ENCODE assay signal across 33 cellular contexts in genomic region chr7:101826081-101826835, GRCh38. TPM values are rescaled to one million over a fixed set of nuclear protein-coding genes. Genes with fewer than 3 reads are reported as not detected.
A peak's percentile ranks its signal among the peaks of the same experiment; 100 is the strongest.
DNase-seq lines count a peak whose midpoint lies in the region; ATAC-seq, FAIRE-seq and TF ChIP-seq lines count a peak whose summit lies in the region.
"Had no signal": no experiment of that assay in that cellular context is flagged by ENCODE, and none has a peak within 500 bp of the region (broad histone marks: within the 10 kb centered on the region; RNA-seq: fewer than 3 reads in every experiment).

No MANE protein-coding gene starts in this region.

- no peak for ATAC-seq in HepG2
- no peak for ATAC-seq in HG03354 (IDR thresholded peaks at IDR 0.05; ENCODE audit: poor library complexity, severe bottlenecking, unreplicated experiment)
- ATAC-seq in effector memory CD8-positive, alpha-beta T cell (replicated peaks) = no peak
- ATAC-seq: gastroesophageal sphincter; left colon; Panc1; stimulated activated memory B cell treated with anti-CD40 and anti-IgM and Interleukin-4, amounts not matched to agents 10 μg/mL and 1 μg/mL and 100 μg/mL, for 72 hours had no signal

- POLR2A ChIA-PET in RWPE1 (lab: Yijun Ruan, JAX; ENCODE audit: low non-redundant PET) = no interaction called here
- POLR2A ChIA-PET in HepG2 (lab: Yijun Ruan, JAX) = interaction anchor here (0.7 kb wide), 1 partner anchor 30 kb away, joined by 3 read pairs; no protein-coding TSS in a partner anchor

- peaks cover 0 to 3% (median 0%) of the 10 kb centered on the region in 3 donors for H3K27me3 Mint-ChIP-seq in CD14-positive monocyte (ENCODE audit: low read depth in 3 of 3)
- H3K27me3 Mint-ChIP-seq in effector memory CD8-positive, alpha-beta T cell = no peaks in the 10 kb centered on the region
- H3K27me3 Mint-ChIP-seq: activated naive CD4-positive, alpha-beta T cell treated with anti-CD3 and anti-CD28 coated beads, Interleukin-2, amount 50 U/mL, for 24 hours; CD4-positive, alpha-beta memory T cell; stimulated activated memory B cell treated with anti-CD40 and anti-IgM and Interleukin-4, amounts not matched to agents 10 μg/mL and 1 μg/mL and 100 μg/mL, for 72 hours had no signal

- DNase-seq in CD14-positive monocyte (ENCODE audit: low spot score) = no peak
- DNase-seq in RWPE1 (ENCODE audit: low spot score) = no peak
- no peak for DNase-seq in HepG2 (ENCODE audit: low spot score)
- DNase-seq in retina = peak; percentile 39
- DNase-seq in stomach = no peak
- DNase-seq in amniotic stem cell (lab: John Stamatoyannopoulos, UW) = no peak
- no peak for DNase-seq in effector memory CD8-positive, alpha-beta T cell
- DNase-seq: activated CD4-positive, alpha-beta T cell treated with anti-CD3 and anti-CD28 coated beads for 4 hours; activated CD8-positive, alpha-beta memory T cell treated with anti-CD3 and anti-CD28 coated beads for 24 hours; activated T-cell treated with anti-CD3 and anti-CD28 coated beads for 4 hours; amygdala; CD4-positive, alpha-beta memory T cell; GM23248; HFFc6; hippocampal formation; left colon; NCI-H1105; NCI-H187 treated with DMSO at 0.1 percent for 48 hours; NCI-H526 treated with DMSO at 0.1 percent for 48 hours; nucleus accumbens; SIG-M5; SW 1271 had no signal

- TF ChIP-seq CTCF in CD14-positive monocyte (IDR thresholded peaks at IDR 0.05) = no peak
- no peak for TF ChIP-seq CTCF in RWPE1 (conservative IDR thresholded peaks at IDR 0.05; ENCODE audit: low read depth)
- no peak for TF ChIP-seq CTCF in HepG2 (CRISPR knock-in tag; IDR thresholded peaks at IDR 0.05)
- no peak for TF ChIP-seq CTCF in stomach (IDR thresholded peaks at IDR 0.05)

- no peak overlapping the region for H3K9ac ChIP-seq in HepG2 (ENCODE audit: insufficient read depth, low read depth, low read length)
- H3K9ac ChIP-seq: GM23248 had no signal

- H2AFZ ChIP-seq in HepG2 (ENCODE audit: low read length) = no peak overlapping the region
- H2AFZ ChIP-seq: GM23248 had no signal

- H3K27me3 ChIP-seq in HepG2 (ENCODE audit: control insufficient read depth in 1 of 2, insufficient read depth in 2 of 2, low read length in 2 of 2) (no peaks in the 10 kb centered on the region; a peak in 1 of 5 replicates), stomach (no peaks in the 10 kb centered on the region)
- H3K27me3 ChIP-seq: gastroesophageal sphincter had no signal

- no peak for FAIRE-seq in HepG2 (lab: Jason Lieb, UNC)
- FAIRE-seq: A549, D721Med, HTR-8/SVneo, K562 had no signal

- peaks cover 20% of the 10 kb centered on the region for H3K4me1 ChIP-seq in HepG2 (ENCODE audit: insufficient read depth, low read length)
- peaks cover 5 to 61% (median 31%) of the 10 kb centered on the region in 4 donors for H3K4me1 ChIP-seq in stomach

- peaks cover 38% of the 10 kb centered on the region for H4K20me1 ChIP-seq in HepG2 (ENCODE audit: insufficient read depth, low read length)

- H3K9me3 Mint-ChIP-seq in CD14-positive monocyte = no peaks in the 10 kb centered on the region
- H3K9me3 Mint-ChIP-seq in effector memory CD8-positive, alpha-beta T cell = no peaks in the 10 kb centered on the region
- H3K9me3 Mint-ChIP-seq: activated naive CD4-positive, alpha-beta T cell treated with anti-CD3 and anti-CD28 coated beads, Interleukin-2, amount 50 U/mL, for 24 hours; activated T-helper 2 cell treated with anti-CD3 and anti-CD28 coated beads, Interferon-gamma antibody, Interleukin-2, Interleukin-4, amounts not matched to agents 10 μg/mL and 5 μg/mL and 100 μg/mL, durations not matched to agents 14 hours and 24 hours and 36 hours; CD4-positive, alpha-beta memory T cell; HFFc6; stimulated activated memory B cell treated with anti-CD40 and anti-IgM and Interleukin-4, amounts not matched to agents 10 μg/mL and 1 μg/mL and 100 μg/mL, for 72 hours had no signal

- peaks cover 10 to 47% of the 10 kb centered on the region in 2 donors for H3K36me3 Mint-ChIP-seq in CD14-positive monocyte
- H3K36me3 Mint-ChIP-seq in effector memory CD8-positive, alpha-beta T cell (ENCODE audit: insufficient read depth) = peaks cover 3% of the 10 kb centered on the region

- peak overlapping the region in 5 of 7 donors; percentile 42 to 81 (median 68) for H3K27ac Mint-ChIP-seq in CD14-positive monocyte
- peak overlapping the region in 1 of 2 donors; percentile 65 for H3K27ac Mint-ChIP-seq in effector memory CD8-positive, alpha-beta T cell
- H3K27ac Mint-ChIP-seq: activated naive CD4-positive, alpha-beta T cell treated with anti-CD3 and anti-CD28 coated beads, Interleukin-2, amount 50 U/mL, for 24 hours; activated T-helper 2 cell treated with anti-CD3 and anti-CD28 coated beads, Interferon-gamma antibody, Interleukin-2, Interleukin-4, amounts not matched to agents 10 μg/mL and 5 μg/mL and 100 μg/mL, durations not matched to agents 14 hours and 24 hours and 36 hours; HFFc6; stimulated activated memory B cell treated with anti-CD40 and anti-IgM and Interleukin-4, amounts not matched to agents 10 μg/mL and 1 μg/mL and 100 μg/mL, for 72 hours had no signal

- H3K4me2 ChIP-seq in HepG2 (ENCODE audit: low read depth, low read length) = no peak overlapping the region
- H3K4me2 ChIP-seq: A549 had no signal

- intact Hi-C loops in CD14-positive monocyte (cut with micrococcal nuclease) (no loop called here), HepG2 (cut with micrococcal nuclease; ENCODE audit: unreplicated experiment) (no loop called here), stomach (cut with DNase I; ENCODE audit: low total_unique reads) (no loop called here)

- TF ChIP-seq RAD21 in HepG2 (CRISPR knock-in tag; IDR thresholded peaks at IDR 0.05) = no peak

- TF ChIP-seq POLR2A in HepG2 (IDR thresholded peaks at IDR 0.05; ENCODE audit: insufficient read depth in 1 of 2, low read depth in 2 of 2, low read length in 2 of 2) (no peak), stomach (IDR thresholded peaks at IDR 0.05) (no peak)

- H3K79me2 ChIP-seq in HepG2 (ENCODE audit: insufficient read depth, low read length) = peaks cover 91% of the 10 kb centered on the region

- H3K9me3 ChIP-seq in HepG2 (ENCODE audit: low read length) (no peaks in the 10 kb centered on the region), stomach (no peaks in the 10 kb centered on the region)
- H3K9me3 ChIP-seq: A549, gastroesophageal sphincter had no signal

- H3K4me1 Mint-ChIP-seq in CD14-positive monocyte = peaks cover 48% of the 10 kb centered on the region
- H3K4me1 Mint-ChIP-seq in effector memory CD8-positive, alpha-beta T cell (ENCODE audit: low read depth in 2 of 2) = peaks cover 7 to 36% of the 10 kb centered on the region in 2 donors

- CTCF ChIA-PET in RWPE1 (lab: Yijun Ruan, JAX) = interaction anchor here (0.7 to 1.0 kb wide), 2 partner anchors 284 to 438 kb away, joined by 4 read pairs; no protein-coding TSS in a partner anchor
- CTCF ChIA-PET in HepG2 (lab: Yijun Ruan, JAX; ENCODE audit: low intra/inter-chr PET ratio, low total read pairs) = no interaction called here

- in situ Hi-C loops in HepG2 (cut with HindIII; ENCODE audit: extremely low pct_ligation_motif_present, low pct_unique_long_range_greater_than_20kb) = no loop called here

- 86% methylated on average over 12 of the region's 15 CpGs for WGBS in HepG2 (ENCODE audit: low lambda C conversion rate)
- WGBS in stomach, 5 donors = 86 to 93% (median 89%) methylated on average over 15 of the region's 15 CpGs

- TF ChIP-seq EP300 in HepG2 (IDR thresholded peaks at IDR 0.05; ENCODE audit: low read depth in 2 of 2, low read length in 2 of 2) (no peak), HepG2 (CRISPR knock-in tag; IDR thresholded peaks at IDR 0.05; ENCODE audit: borderline replicate concordance) (no peak), stomach (IDR thresholded peaks at IDR 0.05) (no peak)

- H3K4me3 ChIP-seq in HepG2 (replicated peaks in 1 of 3; ENCODE audit: insufficient read depth in 1 of 3, low read depth in 2 of 3, low read length in 3 of 3) = no peak overlapping the region
- no peak overlapping the region for H3K4me3 ChIP-seq in stomach
- H3K4me3 ChIP-seq: A549, gastroesophageal sphincter, GM23248, K562 had no signal

- H3K27ac ChIP-seq in RWPE1 (0 out of 2 replicates have a peak overlapping the region, but pooled peaks have one; percentile 1), HepG2 (ENCODE audit: extremely low read length, insufficient read depth, low read length) (no peak overlapping the region), stomach (no peak overlapping the region)
- H3K27ac ChIP-seq: gastroesophageal sphincter, GM23248, VCaP had no signal

- peaks cover 5% of the 10 kb centered on the region in 2 experiments; a peak in 3 of 5 replicates for H3K36me3 ChIP-seq in HepG2 (replicated peaks in 1 of 2; ENCODE audit: control insufficient read depth in 1 of 2, insufficient read depth in 2 of 2, low read length in 2 of 2)
- H3K36me3 ChIP-seq in stomach = peaks cover 0 to 3% (median 0%) of the 10 kb centered on the region in 4 donors
- H3K36me3 ChIP-seq: gastroesophageal sphincter had no signal

- BruUV-seq in HepG2 (replicated peaks; lab: Mats Ljungman, UMichigan) = no TSS peak

- no peak overlapping the region for H3K4me3 Mint-ChIP-seq in CD14-positive monocyte
- H3K4me3 Mint-ChIP-seq in effector memory CD8-positive, alpha-beta T cell = no peak overlapping the region
- H3K4me3 Mint-ChIP-seq: activated naive CD4-positive, alpha-beta T cell treated with anti-CD3 and anti-CD28 coated beads, Interleukin-2, amount 50 U/mL, for 24 hours; CD4-positive, alpha-beta memory T cell; HFFc6; stimulated activated memory B cell treated with anti-CD40 and anti-IgM and Interleukin-4, amounts not matched to agents 10 μg/mL and 1 μg/mL and 100 μg/mL, for 72 hours had no signal

RNA-seq across cellular contexts. Expression of gene CUX1, which starts 8.8 kb away (rescaled TPM):
- polyA plus RNA-seq in CD14-positive monocyte (10 to 100 TPM; 17.6 to 28.0 TPM), HepG2 (2011; rRNA removed) (14.9 and 17.8 TPM in 2 replicates), stomach (10 to 100 TPM; 24.7 to 39.6 (median 33.8) TPM)
- total RNA-seq in HepG2 (2016; rRNA removed; fragmentation: Illumina TruSeq; extraction: Trizol) (13.7 and 21.7 TPM in 2 replicates), stomach (100 to 1,000 TPM in 2 of 5 donors, 10 to 100 TPM in 3; 44.3 to 201 (median 70.1) TPM)
- total RNA-seq in HepG2 (2016; cell fraction: cytosol; rRNA removed; fragmentation: Illumina TruSeq; extraction: Trizol; ENCODE audit: low read depth) = 11.4 and 13.0 TPM in 2 replicates
- total RNA-seq in HepG2 (2016; cell fraction: insoluble cytoplasmic fraction; rRNA removed; fragmentation: Illumina TruSeq; extraction: Trizol) = 13.2 and 19.0 TPM in 2 replicates
- total RNA-seq in HepG2 (2016; cell fraction: membrane; rRNA removed; fragmentation: Illumina TruSeq; extraction: Trizol) = 12.9 and 17.8 TPM in 2 replicates
- 34.3 and 34.4 TPM in 2 replicates for total RNA-seq in HepG2 (2016; cell fraction: nucleus; rRNA removed; fragmentation: Illumina TruSeq; extraction: Trizol)
- 11.7 and 14.5 TPM in 2 replicates for polyA plus RNA-seq in HepG2 (2011; cell fraction: cytosol; rRNA removed)
- 19.5 and 20.4 TPM in 2 replicates for polyA plus RNA-seq in HepG2 (2011; cell fraction: nucleus; rRNA removed)
- polyA plus RNA-seq in HepG2 (2012) = 17.6 and 19.7 TPM in 2 replicates
- polyA plus RNA-seq in HepG2 (2016; cell fraction: cytosol; fragmentation: Illumina TruSeq; extraction: Trizol; ENCODE audit: low read depth) = 7.4 and 8.5 TPM in 2 replicates
- polyA plus RNA-seq in HepG2 (2016; cell fraction: insoluble cytoplasmic fraction; fragmentation: Illumina TruSeq; extraction: Trizol; ENCODE audit: low read depth) = 16.3 and 20.7 TPM in 2 replicates
- polyA plus RNA-seq in HepG2 (2016; cell fraction: membrane; fragmentation: Illumina TruSeq; extraction: Trizol; ENCODE audit: low read depth) = 17.8 and 18.3 TPM in 2 replicates
- 20.0 and 22.4 TPM in 2 replicates for polyA plus RNA-seq in HepG2 (2016; cell fraction: nucleus; fragmentation: Illumina TruSeq; extraction: Trizol; ENCODE audit: insufficient read depth, low read depth)
- 17.5 and 23.0 TPM in 2 replicates for polyA minus RNA-seq in HepG2 (2011; rRNA and poly(A)+ RNA removed; ENCODE audit: low replicate concordance)
- 9.6 and 10.6 TPM in 2 replicates for polyA minus RNA-seq in HepG2 (2011; cell fraction: cytosol; rRNA and poly(A)+ RNA removed)
- 65.1 and 68.5 TPM in 2 replicates for polyA minus RNA-seq in HepG2 (2011; cell fraction: nucleus; rRNA and poly(A)+ RNA removed)
